In the genomic region with DNA sequence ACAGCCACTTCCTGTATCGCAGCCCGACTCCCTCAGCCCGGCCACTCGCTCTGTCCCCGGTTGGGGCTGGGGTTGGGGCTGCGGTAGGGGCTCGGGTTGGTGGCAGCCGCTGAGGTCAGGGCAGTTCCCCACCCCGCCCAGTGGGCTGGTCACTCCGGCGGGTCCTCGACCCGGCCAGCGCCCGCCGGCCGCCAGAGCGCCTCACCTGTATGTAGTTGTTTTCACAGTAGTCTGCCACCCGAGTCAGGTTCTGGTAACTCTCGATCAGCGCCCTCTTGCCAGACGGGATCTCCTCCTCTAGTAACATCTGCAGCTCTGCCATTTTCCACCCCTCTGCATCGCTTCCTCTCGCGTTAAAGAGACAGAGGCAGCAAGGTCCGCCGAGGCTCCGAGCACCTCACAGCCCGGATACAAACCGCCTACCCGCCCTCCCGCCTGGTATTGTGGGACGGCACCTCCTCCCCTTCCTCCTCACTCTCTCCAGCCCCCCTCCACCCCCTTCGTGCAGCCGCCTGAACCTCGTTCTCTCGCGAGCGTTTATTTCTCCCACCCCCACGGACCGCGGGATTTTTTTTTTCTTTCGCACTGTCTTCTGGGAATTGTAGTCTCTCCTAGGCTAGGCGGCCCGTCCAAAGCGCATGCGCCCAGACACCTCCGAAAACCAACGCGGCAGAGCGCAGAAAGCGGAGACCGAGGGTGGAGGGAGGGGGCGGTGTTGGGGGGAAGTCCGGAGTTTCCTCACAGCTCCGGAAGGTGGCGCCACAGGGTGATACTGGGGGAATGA, we compare ENCODE assay signal across 8 cellular contexts. TPM values are rescaled to one million over a fixed set of nuclear protein-coding genes. Genes with fewer than 3 reads are reported as not detected.
DNase-seq lines count a peak whose midpoint lies in the region; ATAC-seq, FAIRE-seq and TF ChIP-seq lines count a peak whose summit lies in the region.

A gene (minus strand): TSS at position 417 of the 784 bp plus-strand sequence. CDS start 95 bp downstream, at position 322.

- H3K4me3 ChIP-seq in adrenal gland: peak within 1 kb of the TSS; percentile 79 to 99 (median 91)
- peak within 1 kb of the TSS; percentile 90 for H3K4me3 ChIP-seq in trophoblast cell (ENCODE audit: low read depth, low read length)
- peak within 1 kb of the TSS; percentile 74 to 98 (median 90) for H3K4me3 ChIP-seq in transverse colon

- H3K4me2 ChIP-seq in trophoblast cell (ENCODE audit: low read length): peak within 1 kb of the TSS; percentile 66

- H3K27ac ChIP-seq in adrenal gland (peak within 1 kb of the TSS; percentile 93 to 99 (median 94)), trophoblast cell (ENCODE audit: low read depth, low read length) (peak within 1 kb of the TSS; percentile 89), transverse colon (peak within 1 kb of the TSS; percentile 97 to 99 (median 98))

- H2BK5ac ChIP-seq in trophoblast cell (ENCODE audit: low read depth, low read length, poor library complexity): peak within 1 kb of the TSS; percentile 90

- peak within 1 kb of the TSS; percentile 87 for H3K18ac ChIP-seq in trophoblast cell (ENCODE audit: low read length)

- TF ChIP-seq CTCF in adrenal gland (IDR thresholded peaks at IDR 0.05) (peak in 2 of 6 experiments; percentile 66 to 67), transverse colon (IDR thresholded peaks at IDR 0.05) (peak; percentile 76 to 82 (median 80))

- H4K12ac ChIP-seq in trophoblast cell (ENCODE audit: low read depth, low read length): peak within 1 kb of the TSS; percentile 25

- H3K79me2 ChIP-seq in trophoblast cell (ENCODE audit: control insufficient read depth, insufficient read depth, low read length, poor library complexity): peaks cover 8% of the 10 kb centered on the region

- peak within 1 kb of the TSS; percentile 30 for H4K91ac ChIP-seq in trophoblast cell (ENCODE audit: low read depth, low read length)

- H4K8ac ChIP-seq in trophoblast cell (ENCODE audit: low read depth, low read length): peak within 1 kb of the TSS; percentile 74

- H3K9ac ChIP-seq in trophoblast cell (ENCODE audit: low read length): peak within 1 kb of the TSS; percentile 93

- no peak within 1 kb of the TSS for H2AK5ac ChIP-seq in trophoblast cell (ENCODE audit: low read length)

- H2BK12ac ChIP-seq in trophoblast cell (ENCODE audit: low read length): no peak within 1 kb of the TSS

- TF ChIP-seq EP300 in transverse colon (IDR thresholded peaks at IDR 0.05; ENCODE audit: low read depth): no peak

- peak; percentile 97 for FAIRE-seq in GM12891 (lab: Jason Lieb, UNC)

- peak within 1 kb of the TSS; percentile 41 for H2AFZ ChIP-seq in trophoblast cell (ENCODE audit: insufficient read depth, low read length, poor library complexity)

- peak within 1 kb of the TSS; percentile 88 for H2BK120ac ChIP-seq in trophoblast cell (ENCODE audit: insufficient read depth, low read length, poor library complexity)

- no peak within 1 kb of the TSS for H3K23ac ChIP-seq in trophoblast cell (ENCODE audit: low read length)

- H3K14ac ChIP-seq in trophoblast cell (ENCODE audit: low read length): peak within 1 kb of the TSS; percentile 9

- peaks cover 7% of the 10 kb centered on the region for H3K79me1 ChIP-seq in trophoblast cell (ENCODE audit: low read length)

- peak; percentile 59 for ATAC-seq in HG02840 (IDR thresholded peaks at IDR 0.05; ENCODE audit: low FRiP score, unreplicated experiment)

- intact Hi-C loops in adrenal gland (cut with DNase I) (no loop called here), cardiac septum (cut with DNase I) (loop anchor here (1.0 kb wide), 1 partner anchor 163 kb away; a partner anchor contains a TSS), transverse colon (cut with DNase I; ENCODE audit: low total_unique reads) (no loop called here)

- no peaks in the 10 kb centered on the region for H3K36me3 ChIP-seq in adrenal gland (replicated peaks in 1 of 2)
- no peaks in the 10 kb centered on the region for H3K36me3 ChIP-seq in trophoblast cell (ENCODE audit: control insufficient read depth in 1 of 2, insufficient read depth in 2 of 2, low read length in 2 of 2)
- no peaks in the 10 kb centered on the region for H3K36me3 ChIP-seq in transverse colon

- H3K4ac ChIP-seq in trophoblast cell (ENCODE audit: low read depth, low read length): peak within 1 kb of the TSS; percentile 86

- TF ChIP-seq POLR2A in GM12891 (IDR thresholded peaks at IDR 0.05; ENCODE audit: low read depth, low read length) (peak; percentile 96), adrenal gland (IDR thresholded peaks at IDR 0.05) (peak; percentile 94 to 99), transverse colon (IDR thresholded peaks at IDR 0.05) (peak; percentile 99)

- H3K4me1 ChIP-seq in adrenal gland (replicated peaks in 1 of 2) (peaks cover 6 to 25% of the 10 kb centered on the region in 2 donors), trophoblast cell (ENCODE audit: control insufficient read depth in 1 of 2, insufficient read depth in 2 of 2, low read length in 2 of 2) (no peaks in the 10 kb centered on the region), transverse colon (peaks cover 2 to 45% (median 21%) of the 10 kb centered on the region in 4 donors)

- H3K9me3 ChIP-seq in adrenal gland (replicated peaks in 1 of 3) (no peaks in the 10 kb centered on the region), trophoblast cell (ENCODE audit: insufficient read depth, low read depth, low read length) (no peaks in the 10 kb centered on the region), transverse colon (no peaks in the 10 kb centered on the region)

- DNase-seq in GM12891 (ENCODE audit: insufficient read length, low spot score): peak; percentile 76
- DNase-seq in NCI-H146 (lab: John Stamatoyannopoulos, UW): peak; percentile 99
- peak; percentile 97 to 99 (median 98) for DNase-seq in T-helper 1 cell
- peak; percentile 96 to 99 (median 98) for DNase-seq in adrenal gland
- DNase-seq in cardiac septum (ENCODE audit: low spot score): peak; percentile 99
- DNase-seq in trophoblast cell: peak; percentile 96 to 100
- peak; percentile 98 for DNase-seq in transverse colon

- in situ Hi-C loops in transverse colon (cut with MboI; ENCODE audit: low pct_ligation_motif_present in 1 of 4, low pct_unique_long_range_greater_than_20kb in 1 of 4, low sequenced_read_pairs in 3 of 4): loop anchor here in 1 of 4 donors (25.0 kb wide), 1 partner anchor 123 kb away; no protein-coding TSS in a partner anchor

- H3K27me3 ChIP-seq in adrenal gland (no peaks in the 10 kb centered on the region), trophoblast cell (ENCODE audit: insufficient read depth, low read length) (no peaks in the 10 kb centered on the region), transverse colon (no peaks in the 10 kb centered on the region)

- 0 to 1% (median 0%) methylated on average over 37 to 57 of the region's 57 CpGs for WGBS in adrenal gland, 4 donors
- no CpG with 5 or more reads among the region's 57 CpGs for WGBS in trophoblast cell (ENCODE audit: extremely low coverage, insufficient coverage, insufficient read length)
- 0 to 5% methylated on average over 10 to 53 of the region's 57 CpGs for WGBS in transverse colon (ENCODE audit: low coverage in 1 of 2), 2 donors

TF ChIP-seq in GM12891, 5 proteins besides CTCF, POLR2A, EP300 and RAD21:
- TF ChIP-seq SPI1 (IDR thresholded peaks at IDR 0.05; ENCODE audit: low read depth, low read length): peak; percentile 58
- TF ChIP-seq POLR2AphosphoS5 (IDR thresholded peaks at IDR 0.05; ENCODE audit: low read depth, low read length): peak; percentile 94
- TF ChIP-seq POU2F2 (IDR thresholded peaks at IDR 0.05; ENCODE audit: low read depth, low read length): peak; percentile 38
- TF ChIP-seq PAX5 (IDR thresholded peaks at IDR 0.05; ENCODE audit: insufficient read depth, low read length, severe bottlenecking): no peak
- peak; percentile 86 for TF ChIP-seq TAF1 (IDR thresholded peaks at IDR 0.05; ENCODE audit: low read depth, low read length)

RNA-seq across cellular contexts. Expression of the gene that starts here (rescaled TPM):
- 33.1 TPM for polyA plus RNA-seq in GM12891 (2012; ENCODE audit: low read depth, missing spikeins)
- total RNA-seq in adrenal gland: 10 to 100 TPM; 13.3 to 38.9 (median 31.1) TPM
- polyA plus RNA-seq in adrenal gland: 10 to 100 TPM; 14.0 to 38.4 (median 18.7) TPM
- 33.8 TPM for total RNA-seq in cardiac septum
- polyA plus RNA-seq in trophoblast cell (2013): 59.4 and 60.1 TPM in 2 replicates
- total RNA-seq in transverse colon: 10 to 100 TPM; 29.9 to 54.5 (median 47.8) TPM

Comparison
In these comparisons a context has a peak if more than half of its experiments do, and no peak if none do; other contexts are left out.
1. Peak in every context shown above with its lines: DNase-seq, ATAC-seq, H3K4me3 ChIP-seq and H3K27ac ChIP-seq.